ENCODE assay signal across 8 cellular contexts in genomic region chr5:10607023-10607665, GRCh38. TPM values are rescaled to one million over a fixed set of nuclear protein-coding genes. Genes with fewer than 3 reads are reported as not detected.
DNase-seq lines count a peak whose midpoint lies in the region; ATAC-seq and TF ChIP-seq lines count a peak whose summit lies in the region.

No MANE protein-coding gene starts in this region.

- intact Hi-C loops in OCI-LY7 (cut with micrococcal nuclease; ENCODE audit: unreplicated experiment) = loop anchor here (1.0 to 5.0 kb wide), 6 partner anchors 20 to 255 kb away; partner anchors contain the start of genes ANKRD33B and MARCHF6
- intact Hi-C loops in gastrocnemius medialis (cut with DNase I; ENCODE audit: low total_unique reads) = no loop called here

- no peaks in the 10 kb centered on the region for H3K27me3 ChIP-seq in fibroblast of lung (ENCODE audit: control insufficient read depth, insufficient read depth, low read length)
- no peaks in the 10 kb centered on the region for H3K27me3 ChIP-seq in gastrocnemius medialis

- in situ Hi-C loops in gastrocnemius medialis (cut with MboI; ENCODE audit: low sequenced_read_pairs in 4 of 4) = loop anchor here in 1 of 4 donors (25.0 kb wide), 1 partner anchor 320 kb away; no protein-coding TSS in a partner anchor

- no peaks in the 10 kb centered on the region for H3K9me2 ChIP-seq in OCI-LY7 (ENCODE audit: insufficient read depth, low read length)

- no peak for TF ChIP-seq CTCF in OCI-LY7 (conservative IDR thresholded peaks at IDR 0.05; ENCODE audit: low read length)
- TF ChIP-seq CTCF in fibroblast of lung (conservative IDR thresholded peaks at IDR 0.05 in 1 of 2, IDR thresholded peaks at IDR 0.05 in 1 of 2; ENCODE audit: low read depth in 1 of 2, low read length in 2 of 2) = no peak
- TF ChIP-seq CTCF in gastrocnemius medialis (IDR thresholded peaks at IDR 0.05 in 4 of 5, conservative IDR thresholded peaks at IDR 0.05 in 1 of 5) = no peak

- H3K27ac ChIP-seq in OCI-LY7 (ENCODE audit: low read depth, low read length, poor library complexity, severe bottlenecking) (peak overlapping the region; percentile 98), fibroblast of lung (ENCODE audit: insufficient read depth, low read length) (peak overlapping the region; percentile 4), gastrocnemius medialis (peak overlapping the region; percentile 74 to 89 (median 82))

- H3K4me3 ChIP-seq in OCI-LY7 (ENCODE audit: low read depth, low read length, poor library complexity, severe bottlenecking) (peak overlapping the region; percentile 62), fibroblast of lung (replicated peaks in 1 of 4; ENCODE audit: control extremely low read depth in 1 of 4, insufficient read depth in 1 of 4, low read depth in 3 of 4, low read length in 4 of 4) (no peak overlapping the region), gastrocnemius medialis (peak overlapping the region in 2 of 4 donors; percentile 2 to 13)

- H3K36me3 ChIP-seq in OCI-LY7 (ENCODE audit: insufficient read depth, low read length) (no peaks in the 10 kb centered on the region; the same call in 1 of the 2 replicates), fibroblast of lung (ENCODE audit: control insufficient read depth, insufficient read depth, low read length) (no peaks in the 10 kb centered on the region), gastrocnemius medialis (no peaks in the 10 kb centered on the region)

- H3K9ac ChIP-seq in fibroblast of lung (ENCODE audit: insufficient read depth, low read length) = no peak overlapping the region

- ATAC-seq in GM19395 (IDR thresholded peaks at IDR 0.05; ENCODE audit: unreplicated experiment) (peak; percentile 83), HG03354 (IDR thresholded peaks at IDR 0.05; ENCODE audit: poor library complexity, severe bottlenecking, unreplicated experiment) (peak; percentile 88), gastrocnemius medialis (peak; percentile 44 to 46)

- DNase-seq in DMS79 (lab: John Stamatoyannopoulos, UW) (peak; percentile 19), OCI-LY7 (ENCODE audit: low spot score) (peak; percentile 97), fibroblast of lung (ENCODE audit: low read depth in 2 of 2) (peak; percentile 79 to 89), gastrocnemius medialis (peak in 1 of 2 donors; percentile 31), GM03348 (ENCODE audit: low spot score) (no peak)
- DNase-seq in activated CD8-positive, alpha-beta memory T cell treated with anti-CD3 and anti-CD28 coated beads for 24 hours = no peak

- H3K79me2 ChIP-seq in OCI-LY7 (ENCODE audit: insufficient read depth, low read depth, low read length) = peaks cover 21% of the 10 kb centered on the region; the same call in 1 of the 2 replicates
- no peaks in the 10 kb centered on the region for H3K79me2 ChIP-seq in fibroblast of lung (ENCODE audit: control insufficient read depth, insufficient read depth, low read length)

- no peaks in the 10 kb centered on the region for H3K9me3 ChIP-seq in OCI-LY7 (ENCODE audit: low read length)
- H3K9me3 ChIP-seq in fibroblast of lung (ENCODE audit: control insufficient read depth, insufficient read depth, low read depth, low read length) = no peaks in the 10 kb centered on the region
- no peaks in the 10 kb centered on the region for H3K9me3 ChIP-seq in gastrocnemius medialis

- H2AFZ ChIP-seq in OCI-LY7 (ENCODE audit: low read length) (peak overlapping the region; percentile 11; the same call in 1 of the 2 replicates), fibroblast of lung (ENCODE audit: low read length) (no peak overlapping the region)

- no peak for TF ChIP-seq POLR2A in gastrocnemius medialis (IDR thresholded peaks at IDR 0.05)

- H3K4me1 ChIP-seq in OCI-LY7 (ENCODE audit: insufficient read depth, low read length, poor library complexity, severe bottlenecking) (peaks cover 78% of the 10 kb centered on the region), fibroblast of lung (ENCODE audit: control insufficient read depth, extremely low read depth, insufficient read depth, low read length) (peaks cover 8% of the 10 kb centered on the region), gastrocnemius medialis (peaks cover 20 to 22% of the 10 kb centered on the region in 2 donors)

- BruUV-seq in OCI-LY7 (replicated peaks; lab: Mats Ljungman, UMichigan) = no TSS peak

- no peaks in the 10 kb centered on the region for H4K20me1 ChIP-seq in OCI-LY7 (ENCODE audit: insufficient read depth, low read length)
- H4K20me1 ChIP-seq in fibroblast of lung (ENCODE audit: control insufficient read depth, extremely low read depth, insufficient read depth, low read length) = no peaks in the 10 kb centered on the region

- CTCF ChIA-PET in OCI-LY7 (lab: Charles Lee; ENCODE audit: unreplicated experiment) = interaction anchor here (0.7 to 2.5 kb wide), 7 partner anchors 14 to 152 kb away, joined by 3 to 20 read pairs (median 4); no protein-coding TSS in a partner anchor

- peak overlapping the region; percentile 78 for H3K4me2 ChIP-seq in OCI-LY7 (ENCODE audit: low read length)
- H3K4me2 ChIP-seq in fibroblast of lung (ENCODE audit: extremely low read depth, insufficient read depth, low read length) = no peak overlapping the region

- POLR2A ChIA-PET in OCI-LY7 (lab: Charles Lee) = interaction anchor here (0.6 to 3.1 kb wide), 18 partner anchors 10 to 1947 kb away, joined by 3 to 21 read pairs (median 6); no protein-coding TSS in a partner anchor

RNA-seq across cellular contexts. Expression of gene ANKRD33B, which starts 43.3 kb away (rescaled TPM):
- 5.6 TPM in 2 replicates for total RNA-seq in OCI-LY7 (2014; rRNA removed; shearing (Covaris generic))
- 10.1 and 11.4 TPM in 2 replicates for total RNA-seq in OCI-LY7 (2022)
- total RNA-seq in fibroblast of lung = 4.1 and 7.8 TPM in 2 replicates
- polyA plus RNA-seq in fibroblast of lung = 5.0 and 7.7 TPM in 2 replicates
- 5.4 and 8.2 TPM in 2 replicates for polyA plus RNA-seq in fibroblast of lung (2012)
- 27.0 and 38.2 TPM in 2 replicates for polyA minus RNA-seq in fibroblast of lung (ENCODE audit: low replicate concordance)
- 10 to 100 TPM in 2 of 4 donors, 1 to 10 TPM in 2; 2.2 to 38.9 (median 15.1) TPM for total RNA-seq in gastrocnemius medialis

Comparison
In these comparisons a context has a peak if more than half of its experiments do, and no peak if none do; other contexts are left out.
1. DNase-seq: peak in DMS79 (single experiment), OCI-LY7 (single experiment) and fibroblast of lung (2 of 2); none in activated CD8-positive, alpha-beta memory T cell treated with anti-CD3 and anti-CD28 coated beads for 24 hours (single experiment) and GM03348 (single experiment).
2. H3K27ac ChIP-seq: peak in every context shown above with its lines; median percentile 98 in OCI-LY7; 82 in gastrocnemius medialis; 4 in fibroblast of lung.
3. Peak in every context shown above with its lines, with median percentiles within 50 percentile points of each other: ATAC-seq.